1 cellular context compared by ENCODE assay signal in the genomic region with DNA sequence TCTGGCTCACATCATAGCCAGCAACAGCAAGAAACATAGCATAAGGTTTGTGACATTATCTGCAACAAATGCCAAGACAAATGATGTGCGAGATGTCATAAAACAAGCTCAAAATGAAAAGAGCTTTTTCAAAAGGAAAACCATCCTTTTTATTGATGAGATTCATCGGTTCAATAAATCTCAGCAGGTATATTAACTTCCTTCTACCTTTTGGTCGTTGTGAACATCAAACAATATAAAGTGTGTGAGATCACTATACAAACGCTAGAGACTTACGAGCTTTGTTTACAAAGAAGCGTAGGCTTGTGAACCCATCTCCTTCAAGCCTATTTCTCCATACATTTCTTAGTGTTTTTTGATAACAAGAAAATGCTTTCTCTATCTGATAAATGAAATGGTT.
TF ChIP-seq lines count a peak whose summit lies in the region.

No MANE protein-coding gene starts in this region.

TF ChIP-seq in IMR-90, 13 proteins besides CTCF, POLR2A, EP300 and RAD21:
- TF ChIP-seq RCOR1 (IDR thresholded peaks at IDR 0.05; ENCODE audit: insufficient replicate concordance, low read length) = no peak
- TF ChIP-seq MAFK (IDR thresholded peaks at IDR 0.05; ENCODE audit: low read depth, low read length) = no peak
- TF ChIP-seq RFX5 (IDR thresholded peaks at IDR 0.05; ENCODE audit: low read depth, low read length) = no peak
- no peak for TF ChIP-seq CEBPB (IDR thresholded peaks at IDR 0.05; ENCODE audit: low read depth, low read length)
- TF ChIP-seq NFE2L2 (IDR thresholded peaks at IDR 0.05; ENCODE audit: low read depth, low read length) = no peak
- TF ChIP-seq, protein P1, sequence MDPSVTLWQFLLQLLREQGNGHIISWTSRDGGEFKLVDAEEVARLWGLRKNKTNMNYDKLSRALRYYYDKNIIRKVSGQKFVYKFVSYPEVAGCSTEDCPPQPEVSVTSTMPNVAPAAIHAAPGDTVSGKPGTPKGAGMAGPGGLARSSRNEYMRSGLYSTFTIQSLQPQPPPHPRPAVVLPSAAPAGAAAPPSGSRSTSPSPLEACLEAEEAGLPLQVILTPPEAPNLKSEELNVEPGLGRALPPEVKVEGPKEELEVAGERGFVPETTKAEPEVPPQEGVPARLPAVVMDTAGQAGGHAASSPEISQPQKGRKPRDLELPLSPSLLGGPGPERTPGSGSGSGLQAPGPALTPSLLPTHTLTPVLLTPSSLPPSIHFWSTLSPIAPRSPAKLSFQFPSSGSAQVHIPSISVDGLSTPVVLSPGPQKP (IDR thresholded peaks at IDR 0.05; ENCODE audit: borderline replicate concordance, low read depth, low read length) = no peak
- TF ChIP-seq, protein P2, sequence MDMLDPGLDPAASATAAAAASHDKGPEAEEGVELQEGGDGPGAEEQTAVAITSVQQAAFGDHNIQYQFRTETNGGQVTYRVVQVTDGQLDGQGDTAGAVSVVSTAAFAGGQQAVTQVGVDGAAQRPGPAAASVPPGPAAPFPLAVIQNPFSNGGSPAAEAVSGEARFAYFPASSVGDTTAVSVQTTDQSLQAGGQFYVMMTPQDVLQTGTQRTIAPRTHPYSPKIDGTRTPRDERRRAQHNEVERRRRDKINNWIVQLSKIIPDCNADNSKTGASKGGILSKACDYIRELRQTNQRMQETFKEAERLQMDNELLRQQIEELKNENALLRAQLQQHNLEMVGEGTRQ (IDR thresholded peaks at IDR 0.05; ENCODE audit: low read depth, low read length) = no peak
- TF ChIP-seq SMC3 (IDR thresholded peaks at IDR 0.05; ENCODE audit: low read depth, low read length) = no peak
- TF ChIP-seq FOS (IDR thresholded peaks at IDR 0.05; ENCODE audit: low read depth, low read length) = no peak
- TF ChIP-seq BHLHE40 (IDR thresholded peaks at IDR 0.05; ENCODE audit: low read depth, low read length) = no peak
- no peak for TF ChIP-seq MXI1 (IDR thresholded peaks at IDR 0.05; ENCODE audit: borderline replicate concordance, low read depth, low read length)
- TF ChIP-seq CHD1 (IDR thresholded peaks at IDR 0.05; ENCODE audit: low read depth, low read length) = no peak
- no peak for TF ChIP-seq MAZ (IDR thresholded peaks at IDR 0.05; ENCODE audit: borderline replicate concordance, low read depth, low read length)
